18 cellular contexts compared by ENCODE assay signal in genomic region chr9:76759726-76760125, GRCh38. TPM values are rescaled to one million over a fixed set of nuclear protein-coding genes. Genes with fewer than 3 reads are reported as not detected.
A peak's percentile ranks its signal among the peaks of the same experiment; 100 is the strongest.
DNase-seq lines count a peak whose midpoint lies in the region; ATAC-seq and TF ChIP-seq lines count a peak whose summit lies in the region.
"Had no signal": no experiment of that assay in that cellular context is flagged by ENCODE, and none has a peak within 500 bp of the region (broad histone marks: within the 10 kb centered on the region; RNA-seq: fewer than 3 reads in every experiment).

No MANE protein-coding gene starts in this region.

- no peak overlapping the region for H2AFZ ChIP-seq in Karpas-422 (ENCODE audit: low read length)
- H2AFZ ChIP-seq: PC-9 had no signal

- H3K79me2 ChIP-seq in Karpas-422 (ENCODE audit: low read length) = no peaks in the 10 kb centered on the region

- DNase-seq in Karpas-422 (peak; percentile 63), NCI-H345 (lab: John Stamatoyannopoulos, UW) (peak; percentile 79), colonic mucosa (peak; percentile 39), GM19240 (ENCODE audit: insufficient read length, low spot score) (no peak), GM20000 (ENCODE audit: low spot score) (no peak)
- no peak for DNase-seq in stimulated activated CD4-positive, alpha-beta T cell treated with anti-CD3 and anti-CD28 coated beads, Interleukin-4, amount 100 ng/mL, for 1 hour
- DNase-seq: activated CD8-positive, alpha-beta memory T cell treated with anti-CD3 and anti-CD28 coated beads, Interleukin-2, amount 10 ng/mL, durations not matched to agents 7 days and 5 days; activated gamma-delta T cell; gastrocnemius medialis; IMR-90; NCI-H187; PC-9; retina had no signal

- no peaks in the 10 kb centered on the region for H3K36me3 ChIP-seq in BLaER1
- no peaks in the 10 kb centered on the region for H3K36me3 ChIP-seq in Karpas-422 (ENCODE audit: insufficient read depth, low read length)
- H3K36me3 ChIP-seq in colonic mucosa = no peaks in the 10 kb centered on the region
- H3K36me3 ChIP-seq: gastrocnemius medialis, HAP-1 had no signal

- H3K9me2 ChIP-seq in Karpas-422 (replicated peaks; ENCODE audit: insufficient read depth, low read length) = no peaks in the 10 kb centered on the region

- H3K4me1 ChIP-seq in BLaER1 (peaks cover 42% of the 10 kb centered on the region), Karpas-422 (ENCODE audit: low read length) (peaks cover 58% of the 10 kb centered on the region), colonic mucosa (no peaks in the 10 kb centered on the region)
- H3K4me1 ChIP-seq: gastrocnemius medialis, HAP-1 had no signal

- intact Hi-C loops in colonic mucosa (cut with DNase I) = loop anchor here (5.0 kb wide), 1 partner anchor 228 kb away; no protein-coding TSS in a partner anchor

- H3K27ac ChIP-seq in BLaER1 (0 out of 2 replicates have a peak overlapping the region, but pooled peaks have one; percentile 24), Karpas-422 (ENCODE audit: low read length) (peak overlapping the region; percentile 80), colonic mucosa (no peak overlapping the region)
- H3K27ac ChIP-seq: gastrocnemius medialis, PC-9, thoracic aorta had no signal

- TF ChIP-seq CTCF in colonic mucosa (IDR thresholded peaks at IDR 0.05) = no peak
- no peak for TF ChIP-seq CTCF in GM20000 (IDR thresholded peaks at IDR 0.05; ENCODE audit: extremely low read depth, missing control alignments)

- H3K4me3 ChIP-seq in BLaER1 (no peak overlapping the region), Karpas-422 (ENCODE audit: low read length) (peak overlapping the region; percentile 26; the same call in 1 of the 2 replicates), colonic mucosa (no peak overlapping the region)
- H3K4me3 ChIP-seq: gastrocnemius medialis, HAP-1, PC-9, thoracic aorta had no signal

- H4K20me1 ChIP-seq in BLaER1 = no peaks in the 10 kb centered on the region
- H4K20me1 ChIP-seq in Karpas-422 (ENCODE audit: insufficient read depth, low read depth, low read length) = no peaks in the 10 kb centered on the region

- no peaks in the 10 kb centered on the region for H3K27me3 ChIP-seq in BLaER1
- H3K27me3 ChIP-seq in Karpas-422 (ENCODE audit: low read length) = no peaks in the 10 kb centered on the region
- H3K27me3 ChIP-seq in colonic mucosa = no peaks in the 10 kb centered on the region
- H3K27me3 ChIP-seq: gastrocnemius medialis had no signal

- ATAC-seq in HG02840 (IDR thresholded peaks at IDR 0.05; ENCODE audit: low FRiP score, unreplicated experiment) = no peak
- ATAC-seq: activated CD8-positive, alpha-beta memory T cell treated with anti-CD3 and anti-CD28 coated beads, Interleukin-2, amount 10 ng/mL, durations not matched to agents 7 days and 5 days; gastrocnemius medialis had no signal

- H3K9me3 ChIP-seq in BLaER1 (no peaks in the 10 kb centered on the region), Karpas-422 (ENCODE audit: low read length) (no peaks in the 10 kb centered on the region), colonic mucosa (no peaks in the 10 kb centered on the region)
- H3K9me3 ChIP-seq: gastrocnemius medialis, HAP-1, thoracic aorta had no signal

- H3K4me2 ChIP-seq in BLaER1 (peak overlapping the region; percentile 71), Karpas-422 (ENCODE audit: low read depth, low read length, poor library complexity, severe bottlenecking) (peak overlapping the region; percentile 44)
- H3K4me2 ChIP-seq: PC-9 had no signal

- H3K9ac ChIP-seq in BLaER1 (no peak overlapping the region), Karpas-422 (ENCODE audit: low read length) (peak overlapping the region; percentile 22; the same call in 1 of the 2 replicates), colonic mucosa (ENCODE audit: low read depth in 2 of 2, low read length in 2 of 2) (no peak overlapping the region)

RNA-seq across cellular contexts. Expression of gene PCA3, which starts 4.5 kb away (rescaled TPM):
- 0.19 TPM in 1 of 2 replicates, not detected in the other for total RNA-seq in Karpas-422 (2014; rRNA removed; shearing (Covaris generic); ENCODE audit: low replicate concordance)
- not detected for total RNA-seq in colonic mucosa
- total RNA-seq: activated CD8-positive, alpha-beta memory T cell treated with anti-CD3 and anti-CD28 coated beads, Interleukin-2, amount 10 ng/mL, durations not matched to agents 7 days and 5 days; gastrocnemius medialis; IMR-90; neural crest cell; PC-9; thoracic aorta had no signal

Comparison
In these comparisons a context has a peak if more than half of its experiments do, and no peak if none do; other contexts are left out.
1. DNase-seq: peak in Karpas-422 (single experiment), NCI-H345 (single experiment) and colonic mucosa (single experiment); none in stimulated activated CD4-positive, alpha-beta T cell treated with anti-CD3 and anti-CD28 coated beads, Interleukin-4, amount 100 ng/mL, for 1 hour (single experiment), GM19240 (single experiment) and GM20000 (single experiment).